13 cellular contexts compared by ENCODE assay signal in genomic region chr5:55022454-55022853, GRCh38.
"Had no signal": no experiment of that assay in that cellular context is flagged by ENCODE, and none has a peak within 500 bp of the region (broad histone marks: within the 10 kb centered on the region; RNA-seq: fewer than 3 reads in every experiment).

No MANE protein-coding gene starts in this region.

- H3K4me3 Mint-ChIP-seq: endodermal cell had no signal

- H3K27ac Mint-ChIP-seq: endodermal cell had no signal

- DNase-seq: activated CD4-positive, CD25-positive, alpha-beta regulatory T cell treated with anti-CD3 and anti-CD28 coated beads, Interleukin-2, amount 50 U/mL, for 72 hours; activated gamma-delta T cell treated with Interleukin-2 at 50 U/mL for 16 hours; activated T-cell treated with anti-CD3 and anti-CD28 coated beads for 4 hours; amniotic stem cell; body of pancreas; endodermal cell; erythroblast; left ventricle myocardium superior; mesenchymal stem cell; pancreas; stimulated activated CD4-positive, alpha-beta T cell treated with anti-CD3 and anti-CD28 coated beads, Interleukin-4, amount 100 ng/mL, for 24 hours; stomach; T-helper 9 cell had no signal

- ATAC-seq: body of pancreas, left ventricle myocardium superior, pancreas had no signal
